Comparison of ENCODE assay signal across 1 cellular context in genomic region chr2:38692636-38693318, GRCh38.
A peak's percentile ranks its signal among the peaks of the same experiment; 100 is the strongest.
TF ChIP-seq lines count a peak whose summit lies in the region.

No MANE protein-coding gene starts in this region.

TF ChIP-seq in HepG2, 621 proteins besides CTCF, POLR2A, EP300 and RAD21 (continued from another document and continues in another):
- TF ChIP-seq NFAT5 (CRISPR knock-in tag; IDR thresholded peaks at IDR 0.05) (no peak), WIZ (CRISPR knock-in tag; IDR thresholded peaks at IDR 0.05) (0 out of 2 replicates have a peak, but pooled peaks have one; percentile 35), BCL6 (CRISPR knock-in tag; IDR thresholded peaks at IDR 0.05) (0 out of 2 replicates have a peak, but pooled peaks have one; percentile 49), ZBTB40 (IDR thresholded peaks at IDR 0.05) (no peak), ZBTB40 (CRISPR knock-in tag; IDR thresholded peaks at IDR 0.05) (peak; percentile 38; the same call in 1 of the 2 replicates), SMC3 (IDR thresholded peaks at IDR 0.05; ENCODE audit: low read length) (peak; percentile 24; the same call in 1 of the 2 replicates), ZFYVE20 (CRISPR knock-in tag; IDR thresholded peaks at IDR 0.05; ENCODE audit: borderline replicate concordance, low read depth) (no peak), POGZ (CRISPR knock-in tag; IDR thresholded peaks at IDR 0.05) (peak; percentile 74), ZNF354B (CRISPR knock-in tag; IDR thresholded peaks at IDR 0.05) (no peak), ZC3H4 (CRISPR knock-in tag; IDR thresholded peaks at IDR 0.05; ENCODE audit: borderline replicate concordance) (no peak), CEBPZ (IDR thresholded peaks at IDR 0.05; ENCODE audit: low read length) (no peak), YEATS4 (CRISPR knock-in tag; IDR thresholded peaks at IDR 0.05; ENCODE audit: borderline replicate concordance) (no peak), LBX2 (CRISPR knock-in tag; IDR thresholded peaks at IDR 0.05; ENCODE audit: borderline replicate concordance) (no peak; the same call in 1 of the 2 replicates), NCOA5 (CRISPR knock-in tag; IDR thresholded peaks at IDR 0.05) (no peak), HES4 (CRISPR knock-in tag; IDR thresholded peaks at IDR 0.05; ENCODE audit: borderline replicate concordance) (no peak), STAT6 (CRISPR knock-in tag; IDR thresholded peaks at IDR 0.05; ENCODE audit: borderline replicate concordance) (no peak), KAT2B (IDR thresholded peaks at IDR 0.05; ENCODE audit: borderline replicate concordance, low read depth, low read length) (no peak), ARNT (IDR thresholded peaks at IDR 0.05) (no peak), KIAA2018 (CRISPR knock-in tag; IDR thresholded peaks at IDR 0.05; ENCODE audit: borderline replicate concordance) (no peak)
